19 cellular contexts compared by ENCODE assay signal in genomic region chr10:74117738-74118137, GRCh38. TPM values are rescaled to one million over a fixed set of nuclear protein-coding genes. Genes with fewer than 3 reads are reported as not detected.
DNase-seq lines count a peak whose midpoint lies in the region; ATAC-seq and TF ChIP-seq lines count a peak whose summit lies in the region.
"Had no signal": no experiment of that assay in that cellular context is flagged by ENCODE, and none has a peak within 500 bp of the region (broad histone marks: within the 10 kb centered on the region; RNA-seq: fewer than 3 reads in every experiment).

No MANE protein-coding gene starts in this region.

- H3K4me3 Mint-ChIP-seq in CD4-positive, alpha-beta T cell, result no peak overlapping the region
- no peak overlapping the region for H3K4me3 Mint-ChIP-seq in activated B cell treated with CpG ODN at 0.5 μM for 24 hours
- no peak overlapping the region for H3K4me3 Mint-ChIP-seq in natural killer cell treated with Interleukin-12 subunit alpha and Interleukin-12 subunit beta and Interleukin-15 and Interleukin-18, amount 100 ng/mL, for 72 hours

- peak overlapping the region; percentile 72 for H3K27ac Mint-ChIP-seq in CD4-positive, alpha-beta T cell
- H3K27ac Mint-ChIP-seq in activated B cell treated with CpG ODN at 0.5 μM for 24 hours, result peak overlapping the region; percentile 53
- H3K27ac Mint-ChIP-seq in natural killer cell treated with Interleukin-12 subunit alpha and Interleukin-12 subunit beta and Interleukin-15 and Interleukin-18, amount 100 ng/mL, for 72 hours, result peak overlapping the region; percentile 64 to 88

- H3K27ac ChIP-seq in CD4-positive, alpha-beta T cell (ENCODE audit: low read depth, low read length), result no peak overlapping the region
- H3K27ac ChIP-seq: vagina had no signal

- H3K27me3 Mint-ChIP-seq in CD4-positive, alpha-beta T cell, result no peaks in the 10 kb centered on the region
- H3K27me3 Mint-ChIP-seq in activated B cell treated with CpG ODN at 0.5 μM for 24 hours, result no peaks in the 10 kb centered on the region
- no peaks in the 10 kb centered on the region for H3K27me3 Mint-ChIP-seq in natural killer cell treated with Interleukin-12 subunit alpha and Interleukin-12 subunit beta and Interleukin-15 and Interleukin-18, amount 100 ng/mL, for 72 hours

- TF ChIP-seq CTCF in CD4-positive, alpha-beta T cell (IDR thresholded peaks at IDR 0.05), result no peak
- no peak for TF ChIP-seq CTCF in activated B cell treated with CpG ODN at 0.5 μM for 24 hours (IDR thresholded peaks at IDR 0.05)

- no peak for ATAC-seq in CD4-positive, alpha-beta T cell (ENCODE audit: poor library complexity)
- ATAC-seq in GM19463 (IDR thresholded peaks at IDR 0.05; ENCODE audit: unreplicated experiment) (peak; percentile 56), activated B cell treated with CpG ODN at 0.5 μM for 24 hours (ENCODE audit: low read depth) (peak; percentile 47), GM21619 (IDR thresholded peaks at IDR 0.05; ENCODE audit: unreplicated experiment) (no peak)
- ATAC-seq in natural killer cell treated with Interleukin-12 subunit alpha and Interleukin-12 subunit beta and Interleukin-15 and Interleukin-18, amount 100 ng/mL, for 72 hours, result no peak
- ATAC-seq: mucosa of descending colon had no signal

- POLR2A ChIA-PET in CD4-positive, alpha-beta T cell (lab: Charles Lee), result no interaction called here
- POLR2A ChIA-PET in activated B cell treated with CpG ODN at 0.5 μM for 24 hours (lab: Charles Lee), result no interaction called here

- no peaks in the 10 kb centered on the region for H3K9me3 Mint-ChIP-seq in CD4-positive, alpha-beta T cell
- no peaks in the 10 kb centered on the region for H3K9me3 Mint-ChIP-seq in activated B cell treated with CpG ODN at 0.5 μM for 24 hours
- no peaks in the 10 kb centered on the region for H3K9me3 Mint-ChIP-seq in natural killer cell treated with Interleukin-12 subunit alpha and Interleukin-12 subunit beta and Interleukin-15 and Interleukin-18, amount 100 ng/mL, for 72 hours

- TF ChIP-seq POLR2A in erythroblast (IDR thresholded peaks at IDR 0.05; ENCODE audit: low read length), result no peak

- H3K36me3 Mint-ChIP-seq in CD4-positive, alpha-beta T cell (ENCODE audit: low read depth), result peaks cover 96% of the 10 kb centered on the region
- H3K36me3 Mint-ChIP-seq in activated B cell treated with CpG ODN at 0.5 μM for 24 hours (ENCODE audit: low read depth), result peaks cover 90% of the 10 kb centered on the region
- H3K36me3 Mint-ChIP-seq in natural killer cell treated with Interleukin-12 subunit alpha and Interleukin-12 subunit beta and Interleukin-15 and Interleukin-18, amount 100 ng/mL, for 72 hours, result peaks cover 33% of the 10 kb centered on the region

- intact Hi-C loops in CD4-positive, alpha-beta T cell (cut with DNase I, micrococcal nuclease), result no loop called here
- intact Hi-C loops in activated B cell treated with CpG ODN at 0.5 μM for 24 hours (cut with micrococcal nuclease), result no loop called here

- no peak for DNase-seq in CD4-positive, alpha-beta T cell
- DNase-seq in activated B cell treated with CpG ODN at 0.5 μM for 24 hours (no peak), erythroblast (lab: John Stamatoyannopoulos, UW) (no peak), DMS 273 (lab: John Stamatoyannopoulos, UW; ENCODE audit: unreplicated experiment) (no peak), DMS153 treated with DMSO at 0.1 percent for 48 hours (lab: John Stamatoyannopoulos, UW; ENCODE audit: unreplicated experiment) (no peak)
- no peak for DNase-seq in natural killer cell treated with Interleukin-12 subunit alpha and Interleukin-12 subunit beta and Interleukin-15 and Interleukin-18, amount 100 ng/mL, for 72 hours (ENCODE audit: low spot score)
- DNase-seq: activated CD4-positive, CD25-positive, alpha-beta regulatory T cell treated with anti-CD3 and anti-CD28 coated beads, Interleukin-2, amount 50 U/mL, for 72 hours; activated effector memory CD4-positive, alpha-beta T cell treated with Interleukin-2 at 50 U/mL for 16 hours; C1 segment of cervical spinal cord; EL; heart right ventricle; kidney glomerular epithelial cell; mucosa of descending colon; NCI-H1048; stimulated activated CD4-positive, alpha-beta T cell treated with anti-CD3 and anti-CD28 coated beads, Interleukin-2, amount 100 ng/mL, for 24 hours had no signal

- H3K9me3 ChIP-seq in CD4-positive, alpha-beta T cell (ENCODE audit: control insufficient read depth, low read length), result no peaks in the 10 kb centered on the region
- H3K9me3 ChIP-seq: breast epithelium, heart right ventricle, mucosa of descending colon, vagina had no signal

- H3K27me3 ChIP-seq in CD4-positive, alpha-beta T cell (ENCODE audit: control insufficient read depth, insufficient read depth, low read length), result no peaks in the 10 kb centered on the region
- H3K27me3 ChIP-seq: breast epithelium, heart right ventricle, vagina had no signal

- CTCF ChIA-PET in CD4-positive, alpha-beta T cell (lab: Charles Lee), result no interaction called here
- CTCF ChIA-PET in activated B cell treated with CpG ODN at 0.5 μM for 24 hours (lab: Charles Lee), result interaction anchor here (1.0 kb wide), 1 partner anchor 8 kb away, joined by 3 read pairs; no protein-coding TSS in a partner anchor

- H3K4me1 Mint-ChIP-seq in CD4-positive, alpha-beta T cell (ENCODE audit: low read depth), result peaks cover 6% of the 10 kb centered on the region
- H3K4me1 Mint-ChIP-seq in activated B cell treated with CpG ODN at 0.5 μM for 24 hours, result peaks cover 5% of the 10 kb centered on the region
- peaks cover 7 to 30% of the 10 kb centered on the region in 2 donors for H3K4me1 Mint-ChIP-seq in natural killer cell treated with Interleukin-12 subunit alpha and Interleukin-12 subunit beta and Interleukin-15 and Interleukin-18, amount 100 ng/mL, for 72 hours (ENCODE audit: low read depth in 2 of 2)

RNA-seq across cellular contexts. Expression of gene AP3M1, which starts 32.9 kb away (rescaled TPM):
- 10 to 100 TPM; 14.8 to 17.6 TPM for total RNA-seq in CD4-positive, alpha-beta T cell
- total RNA-seq in activated B cell treated with CpG ODN at 0.5 μM for 24 hours, result 55.9 and 61.7 TPM in 2 replicates
- 10 to 100 TPM; 53.3 to 60.7 TPM for total RNA-seq in natural killer cell treated with Interleukin-12 subunit alpha and Interleukin-12 subunit beta and Interleukin-15 and Interleukin-18, amount 100 ng/mL, for 72 hours

RNA-seq across cellular contexts. Expression of gene ADK, which starts 33.3 kb away (rescaled TPM):
- total RNA-seq in CD4-positive, alpha-beta T cell, result 10 to 100 TPM; 15.3 to 17.6 TPM
- total RNA-seq in activated B cell treated with CpG ODN at 0.5 μM for 24 hours, result 46.1 and 47.5 TPM in 2 replicates
- total RNA-seq in natural killer cell treated with Interleukin-12 subunit alpha and Interleukin-12 subunit beta and Interleukin-15 and Interleukin-18, amount 100 ng/mL, for 72 hours, result 10 to 100 TPM; 18.9 to 49.5 TPM

Comparison
In these comparisons a context has a peak if more than half of its experiments do, and no peak if none do; other contexts are left out.
1. ATAC-seq: peak in GM19463 (single experiment) and activated B cell treated with CpG ODN at 0.5 μM for 24 hours (single experiment); none in CD4-positive, alpha-beta T cell (single experiment), natural killer cell treated with Interleukin-12 subunit alpha and Interleukin-12 subunit beta and Interleukin-15 and Interleukin-18, amount 100 ng/mL, for 72 hours (0 of 2) and GM21619 (single experiment).
2. Peak in every context shown above with its lines, with median percentiles within 50 percentile points of each other: H3K27ac Mint-ChIP-seq.